22 cellular contexts compared by ENCODE assay signal in the genomic region with DNA sequence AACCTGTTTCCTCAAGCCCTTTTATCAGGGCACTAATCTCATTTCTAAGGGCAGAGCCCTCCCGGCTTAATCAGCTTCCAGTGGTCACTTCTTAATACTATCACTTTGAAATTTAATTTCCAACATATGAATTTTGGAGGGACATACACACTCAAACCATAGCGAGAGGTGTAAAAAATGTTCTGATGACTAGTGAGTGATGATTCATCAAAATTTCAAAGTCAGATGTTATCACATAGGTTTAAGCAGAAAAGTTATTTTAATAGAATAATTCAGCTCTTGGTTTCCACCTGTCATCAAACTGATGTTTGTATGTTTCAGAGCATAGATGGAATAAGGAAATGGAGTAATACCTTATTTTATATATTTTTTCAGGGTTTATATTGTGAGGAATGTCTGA.
DNase-seq lines count a peak whose midpoint lies in the region; ATAC-seq, FAIRE-seq and TF ChIP-seq lines count a peak whose summit lies in the region.
"Had no signal": no experiment of that assay in that cellular context is flagged by ENCODE, and none has a peak within 500 bp of the region (broad histone marks: within the 10 kb centered on the region; RNA-seq: fewer than 3 reads in every experiment).

No MANE protein-coding gene starts in this region.

- no peak for TF ChIP-seq POLR2A in endothelial cell of umbilical vein (IDR thresholded peaks at IDR 0.05; ENCODE audit: low read depth, low read length)

- intact Hi-C loops in PC-3 (cut with micrococcal nuclease) (no loop called here), endothelial cell of umbilical vein (cut with micrococcal nuclease) (no loop called here)

- H3K9me3 ChIP-seq in PC-3 (ENCODE audit: low read length) (no peaks in the 10 kb centered on the region), endothelial cell of umbilical vein (replicated peaks; ENCODE audit: control insufficient read depth, insufficient read depth, low read length) (no peaks in the 10 kb centered on the region)
- H3K9me3 ChIP-seq: BE2C; BLaER1 treated with 17β-estradiol and CSF1 and Interleukin-3, amounts not matched to agents 10 nM and 100 nM had no signal

- H3K9ac ChIP-seq in PC-3 (ENCODE audit: low read length) (no peak overlapping the region), endothelial cell of umbilical vein (replicated peaks; ENCODE audit: extremely low read depth, insufficient read depth, low read length) (no peak overlapping the region)
- H3K9ac ChIP-seq: BLaER1 treated with 17β-estradiol and CSF1 and Interleukin-3, amounts not matched to agents 10 nM and 100 nM; GM23248 had no signal

- H3K4me1 Mint-ChIP-seq in GM23338, result peaks cover 10% of the 10 kb centered on the region; the same call in 2 of the 3 replicates
- H3K4me1 Mint-ChIP-seq: CD14-positive monocyte; CD8-positive, alpha-beta memory T cell had no signal

- H3K9me2 ChIP-seq in GM23338 (ENCODE audit: insufficient read depth) (no peaks in the 10 kb centered on the region), PC-3 (replicated peaks; ENCODE audit: low read length) (no peaks in the 10 kb centered on the region)

- no peak overlapping the region for H2AFZ ChIP-seq in GM23338
- no peak overlapping the region for H2AFZ ChIP-seq in PC-3 (ENCODE audit: low read length)
- H2AFZ ChIP-seq in endothelial cell of umbilical vein (ENCODE audit: low read depth, low read length), result no peak overlapping the region
- H2AFZ ChIP-seq: GM23248 had no signal

- H3K4me1 ChIP-seq in GM23338 (ENCODE audit: insufficient read depth) (peaks cover 10% of the 10 kb centered on the region), PC-3 (ENCODE audit: insufficient read depth, low read length) (no peaks in the 10 kb centered on the region), endothelial cell of umbilical vein (ENCODE audit: control insufficient read depth, extremely low read depth, insufficient read depth, low read length) (no peaks in the 10 kb centered on the region)
- H3K4me1 ChIP-seq: BE2C; BLaER1 treated with 17β-estradiol and CSF1 and Interleukin-3, amounts not matched to agents 10 nM and 100 nM had no signal

- TF ChIP-seq CTCF in GM23338 (conservative IDR thresholded peaks at IDR 0.05; ENCODE audit: low read depth in 2 of 2) (no peak), PC-3 (conservative IDR thresholded peaks at IDR 0.05; ENCODE audit: low read depth, low read length) (no peak), endothelial cell of umbilical vein (IDR thresholded peaks at IDR 0.05; ENCODE audit: extremely low read depth in 1 of 2, insufficient read depth in 1 of 2, low read depth in 1 of 2, low read length in 2 of 2) (no peak)

- dilution Hi-C loops in endothelial cell of umbilical vein (cut with MboI; ENCODE audit: extremely low pct_ligation_motif_present, low sequenced_read_pairs), result no loop called here

- no peaks in the 10 kb centered on the region for H3K9me3 Mint-ChIP-seq in GM23338
- H3K9me3 Mint-ChIP-seq: CD14-positive monocyte, H9 had no signal

- H3K4me3 Mint-ChIP-seq in GM23338, result no peak overlapping the region
- H3K4me3 Mint-ChIP-seq: CD14-positive monocyte; CD4-positive, alpha-beta T cell; CD8-positive, alpha-beta memory T cell; H9 had no signal

- H3K27ac ChIP-seq in GM23338 (ENCODE audit: low read depth) (no peak overlapping the region), PC-3 (ENCODE audit: low read length) (no peak overlapping the region), endothelial cell of umbilical vein (ENCODE audit: insufficient read depth, low read depth, low read length) (no peak overlapping the region)
- H3K27ac ChIP-seq: BLaER1 treated with 17β-estradiol and CSF1 and Interleukin-3, amounts not matched to agents 10 nM and 100 nM; GM23248 had no signal

- H3K4me2 ChIP-seq in GM23338 (no peak overlapping the region), PC-3 (ENCODE audit: low read length) (no peak overlapping the region), endothelial cell of umbilical vein (ENCODE audit: insufficient read depth, low read length) (no peak overlapping the region)
- H3K4me2 ChIP-seq: BLaER1 treated with 17β-estradiol and CSF1 and Interleukin-3, amounts not matched to agents 10 nM and 100 nM had no signal

- H3K4me3 ChIP-seq in GM23338 (no peak overlapping the region), PC-3 (ENCODE audit: low read length) (no peak overlapping the region), endothelial cell of umbilical vein (replicated peaks in 1 of 3; ENCODE audit: insufficient read depth in 1 of 3, low read depth in 1 of 3, low read length in 3 of 3) (no peak overlapping the region)
- H3K4me3 ChIP-seq: BLaER1 treated with 17β-estradiol and CSF1 and Interleukin-3, amounts not matched to agents 10 nM and 100 nM; GM12878; GM23248 had no signal

- H3K36me3 ChIP-seq in GM23338 (ENCODE audit: insufficient read depth), result no peaks in the 10 kb centered on the region
- no peaks in the 10 kb centered on the region for H3K36me3 ChIP-seq in PC-3 (ENCODE audit: low read depth, low read length)
- H3K36me3 ChIP-seq in endothelial cell of umbilical vein (ENCODE audit: control insufficient read depth in 2 of 2, extremely low read depth in 1 of 2, insufficient read depth in 2 of 2, low read length in 2 of 2), result no peaks in the 10 kb centered on the region
- H3K36me3 ChIP-seq: BE2C; BLaER1 treated with 17β-estradiol and CSF1 and Interleukin-3, amounts not matched to agents 10 nM and 100 nM had no signal

- H3K79me2 ChIP-seq in GM23338 (replicated peaks; ENCODE audit: insufficient read depth) (no peaks in the 10 kb centered on the region), PC-3 (ENCODE audit: low read length) (no peaks in the 10 kb centered on the region), endothelial cell of umbilical vein (ENCODE audit: control insufficient read depth, insufficient read depth, low read length) (no peaks in the 10 kb centered on the region)

- CTCF ChIA-PET in PC-3 (lab: Charles Lee), result no interaction called here
- CTCF ChIA-PET in endothelial cell of umbilical vein (lab: Charles Lee), result no interaction called here

- peak; percentile 37 for FAIRE-seq in endothelial cell of umbilical vein (lab: Jason Lieb, UNC)
- FAIRE-seq: D721Med, GM12878, GM19239 had no signal

- H3F3A ChIP-seq in GM23338 (replicated peaks; ENCODE audit: low read depth) (no peaks in the 10 kb centered on the region), PC-3 (ENCODE audit: low read length, unreplicated experiment) (no peaks in the 10 kb centered on the region)

- H3K27me3 ChIP-seq in GM23338 (ENCODE audit: insufficient read depth) (no peaks in the 10 kb centered on the region), PC-3 (ENCODE audit: low read length) (no peaks in the 10 kb centered on the region), endothelial cell of umbilical vein (ENCODE audit: control insufficient read depth in 2 of 2, insufficient read depth in 2 of 2, low read length in 2 of 2) (no peaks in the 10 kb centered on the region)
- H3K27me3 ChIP-seq: BE2C; BLaER1 treated with 17β-estradiol and CSF1 and Interleukin-3, amounts not matched to agents 10 nM and 100 nM had no signal

- BruUV-seq in PC-3 (replicated peaks; lab: Mats Ljungman, UMichigan) (no TSS peak), endothelial cell of umbilical vein (replicated peaks; lab: Mats Ljungman, UMichigan) (no TSS peak)

- no peaks in the 10 kb centered on the region for H3K27me3 Mint-ChIP-seq in GM23338 (ENCODE audit: insufficient read depth, low read depth, poor library complexity)
- H3K27me3 Mint-ChIP-seq: CD4-positive, alpha-beta T cell; CD8-positive, alpha-beta memory T cell had no signal

- H4K20me1 ChIP-seq in GM23338 (replicated peaks; ENCODE audit: insufficient read depth) (no peaks in the 10 kb centered on the region), PC-3 (ENCODE audit: low read length) (no peaks in the 10 kb centered on the region), endothelial cell of umbilical vein (replicated peaks; ENCODE audit: control insufficient read depth, extremely low read depth, insufficient read depth, low read length) (no peaks in the 10 kb centered on the region)
- H4K20me1 ChIP-seq: BLaER1 treated with 17β-estradiol and CSF1 and Interleukin-3, amounts not matched to agents 10 nM and 100 nM had no signal

- no peak for ATAC-seq in GM23338
- ATAC-seq in PC-3, result no peak
- ATAC-seq: GM12878, HCT116 had no signal

- no peak for DNase-seq in GM23338 (ENCODE audit: low spot score)
- DNase-seq in PC-3, result peak; percentile 15
- DNase-seq in endothelial cell of umbilical vein (ENCODE audit: low read depth, low spot score), result no peak
- no peak for DNase-seq in SIG-M5 treated with dmso at 0.1 percent for 504 hours (lab: John Stamatoyannopoulos, UW; ENCODE audit: unreplicated experiment)
- DNase-seq in stimulated activated naive CD4-positive, alpha-beta T cell treated with Interleukin-2 at 50 U/mL for 16 hours (lab: John Stamatoyannopoulos, UW), result no peak
- no peak for DNase-seq in amygdala (lab: John Stamatoyannopoulos, UW)
- DNase-seq: AML-193; BE2C; CD4-positive, alpha-beta T cell; CD8-positive, alpha-beta memory T cell; DMS 273 treated with DMSO at 0.1 percent for 48 hours; DMS79; EL; GDM1; GM23248; H9 had no signal

- no peaks in the 10 kb centered on the region for H3K36me3 Mint-ChIP-seq in GM23338 (ENCODE audit: low read depth)
- H3K36me3 Mint-ChIP-seq: CD14-positive monocyte; CD8-positive, alpha-beta memory T cell had no signal

- POLR2A ChIA-PET in PC-3 (lab: Charles Lee; ENCODE audit: unreplicated experiment) (no interaction called here), endothelial cell of umbilical vein (lab: Charles Lee) (no interaction called here)

- no peaks in the 10 kb centered on the region for H3K9me1 ChIP-seq in endothelial cell of umbilical vein (replicated peaks; ENCODE audit: control insufficient read depth, extremely low read depth, insufficient read depth, low read length)

- 0 out of 2 replicates have a peak overlapping the region, but pooled peaks have one; percentile 52 for H3K27ac Mint-ChIP-seq in GM23338
- H3K27ac Mint-ChIP-seq: CD14-positive monocyte; CD4-positive, alpha-beta T cell; CD8-positive, alpha-beta memory T cell; H9 had no signal

TF ChIP-seq in GM23338, 12 proteins besides CTCF, POLR2A, EP300 and RAD21 (continues in another document):
- TF ChIP-seq JUNB (IDR thresholded peaks at IDR 0.05; ENCODE audit: unreplicated experiment), result no peak
- TF ChIP-seq ZNF114 (CRISPR knock-in tag; IDR thresholded peaks at IDR 0.05), result no peak

TF ChIP-seq in endothelial cell of umbilical vein, 7 proteins besides CTCF, POLR2A, EP300 and RAD21 (continues in another document):
- TF ChIP-seq MYC (IDR thresholded peaks at IDR 0.05; ENCODE audit: low read depth, low read length) (no peak), EZH2 (IDR thresholded peaks at IDR 0.05; ENCODE audit: borderline replicate concordance, low read depth, low read length, severe bottlenecking) (no peak), POLR2AphosphoS5 (IDR thresholded peaks at IDR 0.05; ENCODE audit: insufficient read depth, low read depth, low read length) (no peak), FOS (IDR thresholded peaks at IDR 0.05; ENCODE audit: borderline replicate concordance, insufficient read depth, low read length) (no peak), JUN (IDR thresholded peaks at IDR 0.05; ENCODE audit: borderline replicate concordance, insufficient read depth, insufficient read length, low read depth) (no peak)
- TF ChIP-seq, protein P1, sequence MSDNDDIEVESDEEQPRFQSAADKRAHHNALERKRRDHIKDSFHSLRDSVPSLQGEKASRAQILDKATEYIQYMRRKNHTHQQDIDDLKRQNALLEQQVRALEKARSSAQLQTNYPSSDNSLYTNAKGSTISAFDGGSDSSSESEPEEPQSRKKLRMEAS (IDR thresholded peaks at IDR 0.05; ENCODE audit: insufficient read depth, insufficient read length), result no peak
